Comparison of ENCODE assay signal across 13 cellular contexts in the genomic region with DNA sequence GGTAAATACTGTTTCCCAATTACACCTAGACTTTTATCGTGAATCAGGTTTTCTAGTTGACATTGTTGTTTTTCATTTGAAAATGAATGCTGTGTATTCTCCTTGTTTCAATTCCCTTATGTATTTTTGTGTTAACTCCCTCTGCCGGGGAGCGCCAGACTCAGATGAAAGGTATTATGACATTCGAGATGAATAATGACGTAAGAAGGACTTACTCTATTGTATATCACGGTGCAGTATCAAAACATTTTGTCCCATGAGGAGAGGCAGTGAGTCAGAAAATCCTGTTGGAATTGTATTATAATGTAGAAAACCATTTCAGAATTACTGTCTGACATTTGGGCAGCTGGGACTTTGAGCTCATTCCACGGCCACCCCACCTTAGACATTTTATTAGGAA.
DNase-seq lines count a peak whose midpoint lies in the region; ATAC-seq and TF ChIP-seq lines count a peak whose summit lies in the region.
"Had no signal": no experiment of that assay in that cellular context is flagged by ENCODE, and none has a peak within 500 bp of the region (broad histone marks: within the 10 kb centered on the region; RNA-seq: fewer than 3 reads in every experiment).

No MANE protein-coding gene starts in this region.

- 0 out of 2 replicates have a peak, but pooled peaks cover 4% of the 10 kb centered on the region for H4K20me1 ChIP-seq in GM23338 (replicated peaks; ENCODE audit: insufficient read depth)

- no peak for TF ChIP-seq EP300 in esophagus muscularis mucosa (IDR thresholded peaks at IDR 0.05)

- H3K9me3 Mint-ChIP-seq in neural crest cell (peaks cover 4% of the 10 kb centered on the region), GM23338 (no peaks in the 10 kb centered on the region)

- H3K27me3 ChIP-seq in BE2C (no peaks in the 10 kb centered on the region), esophagus muscularis mucosa (no peaks in the 10 kb centered on the region), GM23338 (ENCODE audit: insufficient read depth) (no peaks in the 10 kb centered on the region)
- H3K27me3 ChIP-seq: BLaER1 treated with 17β-estradiol and CSF1 and Interleukin-3, amounts not matched to agents 10 nM and 100 nM; spleen had no signal

- H2AFZ ChIP-seq in GM23338, result no peak overlapping the region

- H3K36me3 Mint-ChIP-seq in neural crest cell (ENCODE audit: low read depth), result peaks cover 3% of the 10 kb centered on the region
- no peaks in the 10 kb centered on the region for H3K36me3 Mint-ChIP-seq in GM23338 (ENCODE audit: low read depth)

- H3K36me3 ChIP-seq in BE2C, result no peaks in the 10 kb centered on the region
- no peaks in the 10 kb centered on the region for H3K36me3 ChIP-seq in esophagus muscularis mucosa
- no peaks in the 10 kb centered on the region for H3K36me3 ChIP-seq in GM23338 (ENCODE audit: insufficient read depth)
- H3K36me3 ChIP-seq: spleen had no signal

- CTCF ChIA-PET in RWPE1 (lab: Yijun Ruan, JAX), result interaction anchor here (0.9 kb wide), 1 partner anchor 106 kb away, joined by 3 read pairs; no protein-coding TSS in a partner anchor

- H3K79me2 ChIP-seq in GM23338 (replicated peaks; ENCODE audit: insufficient read depth), result peaks cover 36% of the 10 kb centered on the region

- H3K9me2 ChIP-seq in GM23338 (ENCODE audit: insufficient read depth), result no peaks in the 10 kb centered on the region

- H3K9me3 ChIP-seq in BE2C (no peaks in the 10 kb centered on the region), esophagus muscularis mucosa (no peaks in the 10 kb centered on the region)
- H3K9me3 ChIP-seq: spleen had no signal

- DNase-seq in BE2C, result no peak
- DNase-seq in RWPE1 (ENCODE audit: low spot score), result peak; percentile 48
- no peak for DNase-seq in esophagus muscularis mucosa (ENCODE audit: extremely low spot score)
- no peak for DNase-seq in neural crest cell (ENCODE audit: low read depth, low spot score)
- no peak for DNase-seq in GM13976 (ENCODE audit: low spot score)
- no peak for DNase-seq in GM23338 (ENCODE audit: low spot score)
- DNase-seq: activated CD8-positive, alpha-beta memory T cell treated with anti-CD3 and anti-CD28 coated beads, Interleukin-2, amount 50 U/mL, for 48 hours; amniotic stem cell; naive thymus-derived CD4-positive, alpha-beta T cell; spleen had no signal

- 29% methylated on average over 7 of the region's 7 CpGs for WGBS in esophagus muscularis mucosa

- H3K4me1 Mint-ChIP-seq in neural crest cell (peaks cover 49% of the 10 kb centered on the region), GM23338 (peaks cover 45% of the 10 kb centered on the region)

- no peak for TF ChIP-seq POLR2A in esophagus muscularis mucosa (IDR thresholded peaks at IDR 0.05; ENCODE audit: low read depth)

- H3K27ac Mint-ChIP-seq in neural crest cell (ENCODE audit: unreplicated experiment) (peak overlapping the region; percentile 80), GM23338 (no peak overlapping the region)

- no peak overlapping the region for H3K4me3 ChIP-seq in BE2C (ENCODE audit: low read depth, low read length)
- no peak overlapping the region for H3K4me3 ChIP-seq in esophagus muscularis mucosa
- H3K4me3 ChIP-seq in GM23338, result no peak overlapping the region
- H3K4me3 ChIP-seq: BLaER1 treated with 17β-estradiol and CSF1 and Interleukin-3, amounts not matched to agents 10 nM and 100 nM; spleen had no signal

- ATAC-seq in HG02610 (IDR thresholded peaks at IDR 0.05; ENCODE audit: unreplicated experiment) (no peak), GM23338 (no peak), GM21737 (IDR thresholded peaks at IDR 0.05; ENCODE audit: unreplicated experiment) (no peak)
- ATAC-seq: naive thymus-derived CD4-positive, alpha-beta T cell had no signal

- H3K27me3 Mint-ChIP-seq in neural crest cell (ENCODE audit: low read depth) (no peaks in the 10 kb centered on the region), GM23338 (ENCODE audit: insufficient read depth, low read depth, poor library complexity) (peaks cover 2% of the 10 kb centered on the region)
- H3K27me3 Mint-ChIP-seq: naive thymus-derived CD4-positive, alpha-beta T cell had no signal

- POLR2A ChIA-PET in RWPE1 (lab: Yijun Ruan, JAX; ENCODE audit: low non-redundant PET), result no interaction called here

- H3K4me3 Mint-ChIP-seq in neural crest cell (no peak overlapping the region), GM23338 (no peak overlapping the region)
- H3K4me3 Mint-ChIP-seq: naive thymus-derived CD4-positive, alpha-beta T cell had no signal

- TF ChIP-seq CTCF in BE2C (IDR thresholded peaks at IDR 0.05; ENCODE audit: low read depth, low read length) (peak; percentile 35), RWPE1 (conservative IDR thresholded peaks at IDR 0.05; ENCODE audit: low read depth) (0 out of 2 replicates have a peak, but pooled peaks have one; percentile 10), esophagus muscularis mucosa (IDR thresholded peaks at IDR 0.05) (peak in 2 of 3 experiments; percentile 14 to 36), neural crest cell (conservative IDR thresholded peaks at IDR 0.05) (no peak), GM13976 (IDR thresholded peaks at IDR 0.05; ENCODE audit: borderline replicate concordance, control extremely low read depth, extremely low read depth, insufficient read depth, missing control alignments) (no peak), GM23338 (conservative IDR thresholded peaks at IDR 0.05; ENCODE audit: low read depth in 2 of 2) (no peak)

- H3F3A ChIP-seq in GM23338 (replicated peaks; ENCODE audit: low read depth), result no peaks in the 10 kb centered on the region

- H3K27ac ChIP-seq in RWPE1, result no peak overlapping the region
- peak overlapping the region; percentile 77 to 84 (median 78) for H3K27ac ChIP-seq in esophagus muscularis mucosa (replicated peaks in 1 of 4)
- no peak overlapping the region for H3K27ac ChIP-seq in GM23338 (ENCODE audit: low read depth)

- H3K4me2 ChIP-seq in GM23338, result no peak overlapping the region

- intact Hi-C loops in esophagus muscularis mucosa (cut with DNase I), result no loop called here

- H3K4me1 ChIP-seq in BE2C, result peaks cover 27% of the 10 kb centered on the region
- H3K4me1 ChIP-seq in esophagus muscularis mucosa, result peaks cover 39 to 72% (median 60%) of the 10 kb centered on the region in 4 donors
- peaks cover 9% of the 10 kb centered on the region; the same call in 1 of the 2 replicates for H3K4me1 ChIP-seq in GM23338 (ENCODE audit: insufficient read depth)

- in situ Hi-C loops in GM13976 (cut with MboI; ENCODE audit: low sequenced_read_pairs, unreplicated experiment), result no loop called here

TF ChIP-seq in GM23338, 12 proteins besides CTCF, POLR2A, EP300 and RAD21 (continues in another document):
- TF ChIP-seq POLR2AphosphoS5 (IDR thresholded peaks at IDR 0.05; ENCODE audit: low read depth) (no peak), NANOG (IDR thresholded peaks at IDR 0.05; ENCODE audit: borderline replicate concordance) (no peak), ZNF331 (CRISPR knock-in tag; IDR thresholded peaks at IDR 0.05; ENCODE audit: low read depth) (no peak), EZH2 (IDR thresholded peaks at IDR 0.05; ENCODE audit: low read depth, unreplicated experiment) (no peak), CREB1 (CRISPR knock-in tag; IDR thresholded peaks at IDR 0.05; ENCODE audit: low read depth) (no peak)
- TF ChIP-seq, protein P1, sequence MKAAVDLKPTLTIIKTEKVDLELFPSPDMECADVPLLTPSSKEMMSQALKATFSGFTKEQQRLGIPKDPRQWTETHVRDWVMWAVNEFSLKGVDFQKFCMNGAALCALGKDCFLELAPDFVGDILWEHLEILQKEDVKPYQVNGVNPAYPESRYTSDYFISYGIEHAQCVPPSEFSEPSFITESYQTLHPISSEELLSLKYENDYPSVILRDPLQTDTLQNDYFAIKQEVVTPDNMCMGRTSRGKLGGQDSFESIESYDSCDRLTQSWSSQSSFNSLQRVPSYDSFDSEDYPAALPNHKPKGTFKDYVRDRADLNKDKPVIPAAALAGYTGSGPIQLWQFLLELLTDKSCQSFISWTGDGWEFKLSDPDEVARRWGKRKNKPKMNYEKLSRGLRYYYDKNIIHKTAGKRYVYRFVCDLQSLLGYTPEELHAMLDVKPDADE (IDR thresholded peaks at IDR 0.05), result no peak

Comparison
In these comparisons a context has a peak if more than half of its experiments do, and no peak if none do; other contexts are left out.
1. CTCF ChIP-seq: peak in BE2C (single experiment), RWPE1 (single experiment) and esophagus muscularis mucosa (2 of 3); none in neural crest cell (single experiment), GM13976 (single experiment) and GM23338 (0 of 2).
2. H3K27ac ChIP-seq: peak in esophagus muscularis mucosa (4 of 4); none in RWPE1 (single experiment) and GM23338 (single experiment).